10 cellular contexts compared by ENCODE assay signal in genomic region chr2:172985139-172985874, GRCh38.
DNase-seq lines count a peak whose midpoint lies in the region; ATAC-seq, FAIRE-seq and TF ChIP-seq lines count a peak whose summit lies in the region.
"Had no signal": no experiment of that assay in that cellular context is flagged by ENCODE, and none has a peak within 500 bp of the region (broad histone marks: within the 10 kb centered on the region; RNA-seq: fewer than 3 reads in every experiment).

No MANE protein-coding gene starts in this region.

- no peak for ATAC-seq in HG03460 (IDR thresholded peaks at IDR 0.05; ENCODE audit: unreplicated experiment)

- no peaks in the 10 kb centered on the region for H3K36me3 Mint-ChIP-seq in immature natural killer cell
- H3K36me3 Mint-ChIP-seq: naive B cell had no signal

- TF ChIP-seq POLR2A in GM12891 (IDR thresholded peaks at IDR 0.05; ENCODE audit: low read depth, low read length): no peak

- H3K4me1 Mint-ChIP-seq in immature natural killer cell: no peaks in the 10 kb centered on the region
- H3K4me1 Mint-ChIP-seq: naive B cell had no signal

- H3K27ac Mint-ChIP-seq in immature natural killer cell: no peak overlapping the region
- H3K27ac Mint-ChIP-seq: naive B cell; T-helper 2 cell treated with Interferon-gamma antibody and Interleukin-4, amounts not matched to agents 5 μg/mL and 100 μg/mL, for 36 hours had no signal

- peak overlapping the region in 1 of 5 donors; percentile 15 for H3K4me3 Mint-ChIP-seq in immature natural killer cell
- H3K4me3 Mint-ChIP-seq: T-helper 2 cell treated with Interferon-gamma antibody and Interleukin-4, amounts not matched to agents 5 μg/mL and 100 μg/mL, for 36 hours had no signal

- FAIRE-seq in HTR-8/SVneo (lab: Jason Lieb, UNC) (peak; percentile 65), GM12891 (lab: Jason Lieb, UNC) (no peak)

- no peaks in the 10 kb centered on the region for H3K9me3 Mint-ChIP-seq in immature natural killer cell
- H3K9me3 Mint-ChIP-seq: naive B cell; T-helper 2 cell treated with Interferon-gamma antibody and Interleukin-4, amounts not matched to agents 5 μg/mL and 100 μg/mL, for 36 hours had no signal

- DNase-seq in DMS53 (lab: John Stamatoyannopoulos, UW) (peak; percentile 94), HTR-8/SVneo (ENCODE audit: insufficient read length, low spot score) (peak; percentile 61), lung microvascular endothelial cell (ENCODE audit: low read depth in 2 of 2) (peak; percentile 12 to 65), NOMO-1 treated with DMSO at 0.1 percent for 48 hours (lab: John Stamatoyannopoulos, UW; ENCODE audit: unreplicated experiment) (no peak), GM12891 (ENCODE audit: insufficient read length, low spot score) (no peak), immature natural killer cell (no peak)
- DNase-seq: naive B cell had no signal

- H3K27ac ChIP-seq in angular gyrus (ENCODE audit: low read depth, low read length): peak overlapping the region; percentile 14

- peaks cover 0 to 7% (median 2%) of the 10 kb centered on the region in 3 donors for H3K27me3 Mint-ChIP-seq in immature natural killer cell (ENCODE audit: low read depth in 3 of 3)

TF ChIP-seq in GM12891, 5 proteins besides CTCF, POLR2A, EP300 and RAD21:
- TF ChIP-seq PAX5 (IDR thresholded peaks at IDR 0.05; ENCODE audit: insufficient read depth, low read length, severe bottlenecking): no peak
- no peak for TF ChIP-seq POLR2AphosphoS5 (IDR thresholded peaks at IDR 0.05; ENCODE audit: low read depth, low read length)
- TF ChIP-seq SPI1 (IDR thresholded peaks at IDR 0.05; ENCODE audit: low read depth, low read length): no peak
- no peak for TF ChIP-seq POU2F2 (IDR thresholded peaks at IDR 0.05; ENCODE audit: low read depth, low read length)
- TF ChIP-seq TAF1 (IDR thresholded peaks at IDR 0.05; ENCODE audit: low read depth, low read length): no peak
TF ChIP-seq in GM12891: peak in this region for 0.

Comparison
In these comparisons a context has a peak if more than half of its experiments do, and no peak if none do; other contexts are left out.
1. DNase-seq: peak in DMS53 (single experiment), HTR-8/SVneo (single experiment) and lung microvascular endothelial cell (2 of 2); none in NOMO-1 treated with DMSO at 0.1 percent for 48 hours (single experiment), GM12891 (single experiment) and immature natural killer cell (0 of 3).